15 cellular contexts compared by ENCODE assay signal in genomic region chr7:148238926-148239325, GRCh38.
DNase-seq lines count a peak whose midpoint lies in the region; ATAC-seq and TF ChIP-seq lines count a peak whose summit lies in the region.
"Had no signal": no experiment of that assay in that cellular context is flagged by ENCODE, and none has a peak within 500 bp of the region (broad histone marks: within the 10 kb centered on the region; RNA-seq: fewer than 3 reads in every experiment).

No MANE protein-coding gene starts in this region.

- WGBS in adrenal gland, 4 donors, result 62 to 79% (median 73%) methylated on average over 1 of the region's 1 CpG
- 70 to 71% methylated on average over 1 of the region's 1 CpG for WGBS in esophagus squamous epithelium, 2 donors

- peaks cover 15% of the 10 kb centered on the region for H3K27me3 Mint-ChIP-seq in activated T-helper 2 cell treated with anti-CD3 and anti-CD28 coated beads, Interferon-gamma antibody, Interleukin-2, Interleukin-4, amounts not matched to agents 10 μg/mL and 5 μg/mL and 100 μg/mL, durations not matched to agents 14 hours and 24 hours and 36 hours (ENCODE audit: low read depth)
- peaks cover 46% of the 10 kb centered on the region for H3K27me3 Mint-ChIP-seq in stimulated activated memory B cell treated with anti-CD40 and anti-IgM and Interleukin-4, amounts not matched to agents 10 μg/mL and 1 μg/mL and 100 μg/mL, for 72 hours

- TF ChIP-seq POLR2A in adrenal gland (IDR thresholded peaks at IDR 0.05), result no peak
- TF ChIP-seq POLR2A in esophagus squamous epithelium (IDR thresholded peaks at IDR 0.05), result no peak

- no peaks in the 10 kb centered on the region for H3K9me3 Mint-ChIP-seq in activated T-helper 2 cell treated with anti-CD3 and anti-CD28 coated beads, Interferon-gamma antibody, Interleukin-2, Interleukin-4, amounts not matched to agents 10 μg/mL and 5 μg/mL and 100 μg/mL, durations not matched to agents 14 hours and 24 hours and 36 hours
- H3K9me3 Mint-ChIP-seq in stimulated activated memory B cell treated with anti-CD40 and anti-IgM and Interleukin-4, amounts not matched to agents 10 μg/mL and 1 μg/mL and 100 μg/mL, for 72 hours, result no peaks in the 10 kb centered on the region
- H3K9me3 Mint-ChIP-seq: CD8-positive, alpha-beta T cell had no signal

- TF ChIP-seq CTCF in right atrium auricular region (IDR thresholded peaks at IDR 0.05) (no peak), adrenal gland (IDR thresholded peaks at IDR 0.05) (no peak), esophagus squamous epithelium (IDR thresholded peaks at IDR 0.05) (no peak)

- DNase-seq in left ventricle myocardium superior (no peak), right atrium auricular region (ENCODE audit: low spot score) (no peak), adrenal gland (peak in 5 of 7 donors; percentile 30 to 73 (median 56)), iris pigment epithelial cell (ENCODE audit: low read depth) (peak; percentile 3), 8988T (no peak), esophagus squamous epithelium (lab: John Stamatoyannopoulos, UW) (no peak)
- no peak for DNase-seq in activated T-helper 2 cell treated with anti-CD3 and anti-CD28 coated beads, Interferon-gamma antibody, Interleukin-2, Interleukin-4, amounts not matched to agents 10 μg/mL and 5 μg/mL and 100 μg/mL, durations not matched to agents 14 hours and 24 hours and 36 hours (ENCODE audit: low spot score)
- DNase-seq: BE2C; CD8-positive, alpha-beta T cell; DMS79 treated with DMSO at 0.1 percent for 48 hours; MG63; NCI-H1930; NCI-H345 had no signal

- peak; percentile 68 for ATAC-seq in left ventricle myocardium superior
- no peak for ATAC-seq in stimulated activated memory B cell treated with anti-CD40 and anti-IgM and Interleukin-4, amounts not matched to agents 10 μg/mL and 1 μg/mL and 100 μg/mL, for 72 hours
- ATAC-seq: CD8-positive, alpha-beta T cell; GM23338 had no signal

- intact Hi-C loops in left ventricle myocardium superior (cut with micrococcal nuclease) (no loop called here), adrenal gland (cut with DNase I) (no loop called here), esophagus squamous epithelium (cut with DNase I) (no loop called here)
- intact Hi-C loops in activated T-helper 2 cell treated with anti-CD3 and anti-CD28 coated beads, Interferon-gamma antibody, Interleukin-2, Interleukin-4, amounts not matched to agents 10 μg/mL and 5 μg/mL and 100 μg/mL, durations not matched to agents 14 hours and 24 hours and 36 hours (cut with micrococcal nuclease), result no loop called here

- H3K27ac Mint-ChIP-seq in activated T-helper 2 cell treated with anti-CD3 and anti-CD28 coated beads, Interferon-gamma antibody, Interleukin-2, Interleukin-4, amounts not matched to agents 10 μg/mL and 5 μg/mL and 100 μg/mL, durations not matched to agents 14 hours and 24 hours and 36 hours, result no peak overlapping the region
- no peak overlapping the region for H3K27ac Mint-ChIP-seq in stimulated activated memory B cell treated with anti-CD40 and anti-IgM and Interleukin-4, amounts not matched to agents 10 μg/mL and 1 μg/mL and 100 μg/mL, for 72 hours
- H3K27ac Mint-ChIP-seq: CD8-positive, alpha-beta T cell; GM23338 had no signal

- H3K4me1 ChIP-seq in right atrium auricular region, result peaks cover 0 to 7% of the 10 kb centered on the region in 2 donors
- peaks cover 0 to 5% of the 10 kb centered on the region in 2 donors for H3K4me1 ChIP-seq in adrenal gland (replicated peaks in 1 of 2)
- peaks cover 0 to 11% (median 7%) of the 10 kb centered on the region in 3 donors for H3K4me1 ChIP-seq in esophagus squamous epithelium
- H3K4me1 ChIP-seq: BE2C had no signal

- no peak overlapping the region for H3K4me3 ChIP-seq in right atrium auricular region
- no peak overlapping the region for H3K4me3 ChIP-seq in adrenal gland
- H3K4me3 ChIP-seq in esophagus squamous epithelium, result no peak overlapping the region
- H3K4me3 ChIP-seq: GM23338, MG63 had no signal

- no peaks in the 10 kb centered on the region for H3K36me3 ChIP-seq in right atrium auricular region
- H3K36me3 ChIP-seq in adrenal gland (replicated peaks in 1 of 2), result no peaks in the 10 kb centered on the region
- H3K36me3 ChIP-seq in esophagus squamous epithelium, result no peaks in the 10 kb centered on the region
- H3K36me3 ChIP-seq: BE2C, MG63 had no signal

- H3K9me3 ChIP-seq in right atrium auricular region, result no peaks in the 10 kb centered on the region
- H3K9me3 ChIP-seq in adrenal gland (replicated peaks in 1 of 3), result no peaks in the 10 kb centered on the region
- no peaks in the 10 kb centered on the region for H3K9me3 ChIP-seq in esophagus squamous epithelium
- H3K9me3 ChIP-seq: BE2C, MG63 had no signal

- H3K4me1 Mint-ChIP-seq in activated T-helper 2 cell treated with anti-CD3 and anti-CD28 coated beads, Interferon-gamma antibody, Interleukin-2, Interleukin-4, amounts not matched to agents 10 μg/mL and 5 μg/mL and 100 μg/mL, durations not matched to agents 14 hours and 24 hours and 36 hours (ENCODE audit: low read depth), result peaks cover 3% of the 10 kb centered on the region
- peaks cover 8% of the 10 kb centered on the region for H3K4me1 Mint-ChIP-seq in stimulated activated memory B cell treated with anti-CD40 and anti-IgM and Interleukin-4, amounts not matched to agents 10 μg/mL and 1 μg/mL and 100 μg/mL, for 72 hours

- H3K4me3 Mint-ChIP-seq in activated T-helper 2 cell treated with anti-CD3 and anti-CD28 coated beads, Interferon-gamma antibody, Interleukin-2, Interleukin-4, amounts not matched to agents 10 μg/mL and 5 μg/mL and 100 μg/mL, durations not matched to agents 14 hours and 24 hours and 36 hours (ENCODE audit: low read depth), result no peak overlapping the region
- no peak overlapping the region for H3K4me3 Mint-ChIP-seq in stimulated activated memory B cell treated with anti-CD40 and anti-IgM and Interleukin-4, amounts not matched to agents 10 μg/mL and 1 μg/mL and 100 μg/mL, for 72 hours
- H3K4me3 Mint-ChIP-seq: CD8-positive, alpha-beta T cell; GM23338 had no signal

- no peaks in the 10 kb centered on the region for H3K27me3 ChIP-seq in right atrium auricular region
- no peaks in the 10 kb centered on the region for H3K27me3 ChIP-seq in adrenal gland
- peaks cover 0 to 14% (median 0%) of the 10 kb centered on the region in 4 donors for H3K27me3 ChIP-seq in esophagus squamous epithelium
- H3K27me3 ChIP-seq: BE2C, MG63 had no signal

- H3K36me3 Mint-ChIP-seq in activated T-helper 2 cell treated with anti-CD3 and anti-CD28 coated beads, Interferon-gamma antibody, Interleukin-2, Interleukin-4, amounts not matched to agents 10 μg/mL and 5 μg/mL and 100 μg/mL, durations not matched to agents 14 hours and 24 hours and 36 hours (ENCODE audit: low read depth), result no peaks in the 10 kb centered on the region
- H3K36me3 Mint-ChIP-seq in stimulated activated memory B cell treated with anti-CD40 and anti-IgM and Interleukin-4, amounts not matched to agents 10 μg/mL and 1 μg/mL and 100 μg/mL, for 72 hours, result no peaks in the 10 kb centered on the region
- H3K36me3 Mint-ChIP-seq: CD8-positive, alpha-beta T cell had no signal

- no peak overlapping the region for H3K27ac ChIP-seq in right atrium auricular region
- H3K27ac ChIP-seq in adrenal gland, result no peak overlapping the region
- no peak overlapping the region for H3K27ac ChIP-seq in esophagus squamous epithelium

Comparison
In these comparisons a context has a peak if more than half of its experiments do, and no peak if none do; other contexts are left out.
1. DNase-seq: peak in adrenal gland (5 of 7) and iris pigment epithelial cell (single experiment); none in left ventricle myocardium superior (single experiment), right atrium auricular region (single experiment), activated T-helper 2 cell treated with anti-CD3 and anti-CD28 coated beads, Interferon-gamma antibody, Interleukin-2, Interleukin-4, amounts not matched to agents 10 μg/mL and 5 μg/mL and 100 μg/mL, durations not matched to agents 14 hours and 24 hours and 36 hours (single experiment), 8988T (single experiment) and esophagus squamous epithelium (single experiment).